In genomic region chr16:69131749-69132423, GRCh38 we compare ENCODE assay signal across 8 cellular contexts. TPM values are rescaled to one million over a fixed set of nuclear protein-coding genes. Genes with fewer than 3 reads are reported as not detected.
DNase-seq lines count a peak whose midpoint lies in the region; ATAC-seq and TF ChIP-seq lines count a peak whose summit lies in the region.

No MANE protein-coding gene starts in this region.

- H3K36me3 ChIP-seq in colonic mucosa (no peaks in the 10 kb centered on the region), left lung (peaks cover 0 to 8% of the 10 kb centered on the region in 2 donors)

- DNase-seq in NCI-H2029 (lab: John Stamatoyannopoulos, UW) (peak; percentile 24), NCI-H2029 treated with DMSO at 0.1 percent for 48 hours (lab: John Stamatoyannopoulos, UW) (no peak), NCI-H2171 (lab: John Stamatoyannopoulos, UW) (peak; percentile 87), colonic mucosa (peak; percentile 80), left lung (peak in 1 of 2 donors; percentile 83)
- peak; percentile 51 for DNase-seq in activated CD4-positive, alpha-beta T cell treated with anti-CD3 and anti-CD28 coated beads for 1 hour
- DNase-seq in stimulated activated CD4-positive, alpha-beta T cell treated with anti-CD3 and anti-CD28 coated beads, Interleukin-2, amount 100 ng/mL, for 4 hours (ENCODE audit: low read depth): peak; percentile 79

- H3K9me3 ChIP-seq in colonic mucosa (no peaks in the 10 kb centered on the region), left lung (no peaks in the 10 kb centered on the region)

- intact Hi-C loops in colonic mucosa (cut with DNase I): no loop called here
- intact Hi-C loops in left lung (cut with DNase I): no loop called here

- H3K4me3 ChIP-seq in colonic mucosa: peak overlapping the region; percentile 85
- peak overlapping the region; percentile 81 to 87 for H3K4me3 ChIP-seq in left lung

- H3K9ac ChIP-seq in colonic mucosa (ENCODE audit: low read depth in 2 of 2, low read length in 2 of 2): peak overlapping the region; percentile 93 to 96

- H3K4me1 ChIP-seq in colonic mucosa: peaks cover 3% of the 10 kb centered on the region
- H3K4me1 ChIP-seq in left lung: peaks cover 4 to 38% of the 10 kb centered on the region in 2 donors

- TF ChIP-seq CTCF in colonic mucosa (IDR thresholded peaks at IDR 0.05) (no peak), left lung (IDR thresholded peaks at IDR 0.05) (no peak)

- ATAC-seq in HG02973 (IDR thresholded peaks at IDR 0.05; ENCODE audit: unreplicated experiment) (peak; percentile 36), left lung (peak; percentile 77)

- peak overlapping the region; percentile 82 for H3K27ac ChIP-seq in colonic mucosa
- H3K27ac ChIP-seq in left lung: peak overlapping the region; percentile 88 to 90

- H3K27me3 ChIP-seq in colonic mucosa: no peaks in the 10 kb centered on the region
- no peaks in the 10 kb centered on the region for H3K27me3 ChIP-seq in left lung

RNA-seq across cellular contexts. Expression of gene CHTF8, which starts 0.5 kb away (rescaled TPM):
- total RNA-seq in colonic mucosa: 100 to 1,000 TPM in 1 of 2 donors, 10 to 100 TPM in 1; 82.9 to 143 TPM
- 10 to 100 TPM; 93.4 to 94.1 TPM for total RNA-seq in left lung

RNA-seq across cellular contexts. Expression of gene UTP4, which starts 0.6 kb away (rescaled TPM):
- total RNA-seq in colonic mucosa: 10 to 100 TPM; 19.2 to 32.9 TPM
- 10 to 100 TPM; 24.7 to 45.5 TPM for total RNA-seq in left lung

RNA-seq across cellular contexts. Expression of gene HAS3, which starts 26.4 kb away (rescaled TPM):
- 10 to 100 TPM in 1 of 2 donors, 1 to 10 TPM in 1; 5.1 to 19.9 TPM for total RNA-seq in colonic mucosa
- total RNA-seq in left lung: 10 to 100 TPM; 13.3 to 40.2 TPM

RNA-seq across cellular contexts. Expression of gene SNTB2, which starts 55.1 kb away (rescaled TPM):
- total RNA-seq in colonic mucosa: 10 to 100 TPM; 34.5 to 34.8 TPM
- total RNA-seq in left lung: 10 to 100 TPM; 38.4 to 47.3 TPM
